Comparison of ENCODE assay signal across 8 cellular contexts in the genomic region with DNA sequence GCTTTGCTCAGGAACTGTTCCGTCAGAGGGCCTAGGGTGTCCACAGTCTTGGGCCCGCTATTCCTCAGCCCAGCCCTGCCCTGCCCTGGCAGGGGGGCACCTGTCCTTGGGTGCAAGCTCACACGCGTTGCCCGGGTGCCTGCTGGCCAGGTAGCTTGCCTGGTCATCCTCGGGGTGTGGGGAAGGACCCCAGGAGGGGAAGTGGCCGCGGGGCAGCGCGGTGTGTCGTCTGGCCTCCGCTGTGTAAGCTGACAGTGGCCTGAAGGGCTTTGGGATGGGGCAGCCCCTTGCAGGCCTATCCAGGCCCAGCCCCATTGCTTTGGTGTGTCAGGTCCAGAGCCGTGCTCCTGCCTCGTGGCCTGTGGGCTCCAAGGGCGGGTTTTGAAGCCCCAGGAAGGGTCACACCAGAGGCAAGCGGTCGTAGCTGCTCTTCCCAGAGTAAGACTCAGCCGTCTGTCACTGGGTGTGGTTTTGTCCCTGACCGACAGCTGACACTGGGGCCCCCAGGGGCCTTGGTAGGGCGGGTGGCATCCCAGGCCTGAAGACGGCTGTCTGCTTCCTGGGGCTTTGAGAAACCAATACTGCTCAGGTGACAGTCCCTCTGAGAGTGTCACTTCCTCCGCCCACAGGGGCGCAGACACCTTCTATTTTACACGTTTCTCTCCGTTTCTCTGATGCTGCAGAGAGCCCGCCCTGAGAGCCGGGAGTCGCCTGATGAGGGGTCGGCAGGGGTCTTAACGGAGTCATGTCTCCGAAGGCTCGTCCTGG.
DNase-seq lines count a peak whose midpoint lies in the region; ATAC-seq and TF ChIP-seq lines count a peak whose summit lies in the region.

No MANE protein-coding gene starts in this region.

- no peaks in the 10 kb centered on the region for H3K27me3 ChIP-seq in colonic mucosa
- no peaks in the 10 kb centered on the region for H3K27me3 ChIP-seq in skeletal muscle tissue (ENCODE audit: control insufficient read depth in 3 of 3, insufficient read depth in 3 of 3, low read length in 3 of 3)

- no peak for TF ChIP-seq CTCF in colonic mucosa (IDR thresholded peaks at IDR 0.05)

- H3K9ac ChIP-seq in colonic mucosa (ENCODE audit: low read depth in 2 of 2, low read length in 2 of 2) (peak overlapping the region; percentile 46 to 74), skeletal muscle tissue (ENCODE audit: low read depth in 1 of 3, low read length in 3 of 3) (peak overlapping the region in 2 of 3 donors; percentile 38 to 50)

- peak; percentile 38 to 60 (median 56) for DNase-seq in activated CD4-positive, CD25-positive, alpha-beta regulatory T cell (lab: John Stamatoyannopoulos, UW)
- DNase-seq in colonic mucosa (peak; percentile 37), DMS79 treated with DMSO at 0.1 percent for 48 hours (lab: John Stamatoyannopoulos, UW) (no peak), AG08396 (ENCODE audit: low spot score) (no peak)

- H3K4me1 ChIP-seq in colonic mucosa (peaks cover 14% of the 10 kb centered on the region), skeletal muscle tissue (ENCODE audit: control insufficient read depth in 3 of 3, insufficient read depth in 3 of 3, low read length in 3 of 3) (peaks cover 36 to 45% (median 36%) of the 10 kb centered on the region in 3 donors)

- no peaks in the 10 kb centered on the region for H3K9me3 ChIP-seq in colonic mucosa
- H3K9me3 ChIP-seq in skeletal muscle tissue (ENCODE audit: control insufficient read depth in 3 of 3, low read length in 3 of 3): no peaks in the 10 kb centered on the region

- intact Hi-C loops in colonic mucosa (cut with DNase I): loop anchor here (5.0 kb wide), 1 partner anchor 58 kb away; no protein-coding TSS in a partner anchor

- H3K27ac ChIP-seq in colonic mucosa (peak overlapping the region; percentile 72), skeletal muscle tissue (ENCODE audit: low read depth, low read length) (peak overlapping the region; percentile 56)

- H3K4me3 ChIP-seq in colonic mucosa: peak overlapping the region; percentile 25
- peak overlapping the region in 2 of 3 donors; percentile 29 to 43 for H3K4me3 ChIP-seq in skeletal muscle tissue (ENCODE audit: low read length in 3 of 3)

- H3K36me3 ChIP-seq in colonic mucosa: no peaks in the 10 kb centered on the region
- H3K36me3 ChIP-seq in skeletal muscle tissue (ENCODE audit: control insufficient read depth in 3 of 3, insufficient read depth in 3 of 3, low read length in 3 of 3): peaks cover 15 to 18% (median 17%) of the 10 kb centered on the region in 3 donors

- ATAC-seq in GM18907 (IDR thresholded peaks at IDR 0.05; ENCODE audit: unreplicated experiment): peak; percentile 64
- ATAC-seq in HG03045 (IDR thresholded peaks at IDR 0.05; ENCODE audit: unreplicated experiment): peak; percentile 77
- no peak for ATAC-seq in SK-N-SH treated with all-trans-retinoic acid at 6 μM for 48 hours

TF ChIP-seq in SK-N-SH treated with all-trans-retinoic acid at 6 μM for 48 hours, 23 proteins besides CTCF, POLR2A, EP300 and RAD21:
- TF ChIP-seq ZNF565 (CRISPR knock-in tag; conservative IDR thresholded peaks at IDR 0.05; ENCODE audit: low read depth): no peak
- no peak for TF ChIP-seq ZNF70 (CRISPR knock-in tag; IDR thresholded peaks at IDR 0.05)
- no peak for TF ChIP-seq TOX (CRISPR knock-in tag; IDR thresholded peaks at IDR 0.05; ENCODE audit: borderline replicate concordance)
- TF ChIP-seq ZNF8 (CRISPR knock-in tag; IDR thresholded peaks at IDR 0.05): no peak
- TF ChIP-seq TCF4 (CRISPR knock-in tag; IDR thresholded peaks at IDR 0.05; ENCODE audit: borderline replicate concordance): no peak
- no peak for TF ChIP-seq OSR1 (CRISPR knock-in tag; IDR thresholded peaks at IDR 0.05)
- TF ChIP-seq ZC3H10 (CRISPR knock-in tag; IDR thresholded peaks at IDR 0.05): no peak
- TF ChIP-seq, protein P1, sequence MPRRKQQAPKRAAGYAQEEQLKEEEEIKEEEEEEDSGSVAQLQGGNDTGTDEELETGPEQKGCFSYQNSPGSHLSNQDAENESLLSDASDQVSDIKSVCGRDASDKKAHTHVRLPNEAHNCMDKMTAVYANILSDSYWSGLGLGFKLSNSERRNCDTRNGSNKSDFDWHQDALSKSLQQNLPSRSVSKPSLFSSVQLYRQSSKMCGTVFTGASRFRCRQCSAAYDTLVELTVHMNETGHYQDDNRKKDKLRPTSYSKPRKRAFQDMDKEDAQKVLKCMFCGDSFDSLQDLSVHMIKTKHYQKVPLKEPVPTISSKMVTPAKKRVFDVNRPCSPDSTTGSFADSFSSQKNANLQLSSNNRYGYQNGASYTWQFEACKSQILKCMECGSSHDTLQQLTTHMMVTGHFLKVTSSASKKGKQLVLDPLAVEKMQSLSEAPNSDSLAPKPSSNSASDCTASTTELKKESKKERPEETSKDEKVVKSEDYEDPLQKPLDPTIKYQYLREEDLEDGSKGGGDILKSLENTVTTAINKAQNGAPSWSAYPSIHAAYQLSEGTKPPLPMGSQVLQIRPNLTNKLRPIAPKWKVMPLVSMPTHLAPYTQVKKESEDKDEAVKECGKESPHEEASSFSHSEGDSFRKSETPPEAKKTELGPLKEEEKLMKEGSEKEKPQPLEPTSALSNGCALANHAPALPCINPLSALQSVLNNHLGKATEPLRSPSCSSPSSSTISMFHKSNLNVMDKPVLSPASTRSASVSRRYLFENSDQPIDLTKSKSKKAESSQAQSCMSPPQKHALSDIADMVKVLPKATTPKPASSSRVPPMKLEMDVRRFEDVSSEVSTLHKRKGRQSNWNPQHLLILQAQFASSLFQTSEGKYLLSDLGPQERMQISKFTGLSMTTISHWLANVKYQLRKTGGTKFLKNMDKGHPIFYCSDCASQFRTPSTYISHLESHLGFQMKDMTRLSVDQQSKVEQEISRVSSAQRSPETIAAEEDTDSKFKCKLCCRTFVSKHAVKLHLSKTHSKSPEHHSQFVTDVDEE (CRISPR knock-in tag; IDR thresholded peaks at IDR 0.05): no peak
- no peak for TF ChIP-seq GLIS3 (CRISPR knock-in tag; IDR thresholded peaks at IDR 0.05)
- TF ChIP-seq, protein P2, sequence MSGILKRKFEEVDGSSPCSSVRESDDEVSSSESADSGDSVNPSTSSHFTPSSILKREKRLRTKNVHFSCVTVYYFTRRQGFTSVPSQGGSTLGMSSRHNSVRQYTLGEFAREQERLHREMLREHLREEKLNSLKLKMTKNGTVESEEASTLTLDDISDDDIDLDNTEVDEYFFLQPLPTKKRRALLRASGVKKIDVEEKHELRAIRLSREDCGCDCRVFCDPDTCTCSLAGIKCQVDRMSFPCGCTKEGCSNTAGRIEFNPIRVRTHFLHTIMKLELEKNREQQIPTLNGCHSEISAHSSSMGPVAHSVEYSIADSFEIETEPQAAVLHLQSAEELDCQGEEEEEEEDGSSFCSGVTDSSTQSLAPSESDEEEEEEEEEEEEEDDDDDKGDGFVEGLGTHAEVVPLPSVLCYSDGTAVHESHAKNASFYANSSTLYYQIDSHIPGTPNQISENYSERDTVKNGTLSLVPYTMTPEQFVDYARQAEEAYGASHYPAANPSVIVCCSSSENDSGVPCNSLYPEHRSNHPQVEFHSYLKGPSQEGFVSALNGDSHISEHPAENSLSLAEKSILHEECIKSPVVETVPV (CRISPR knock-in tag; IDR thresholded peaks at IDR 0.05): no peak
- TF ChIP-seq ESRRG (CRISPR knock-in tag; IDR thresholded peaks at IDR 0.05): no peak
- no peak for TF ChIP-seq ISL1 (CRISPR knock-in tag; IDR thresholded peaks at IDR 0.05)
- TF ChIP-seq, protein P3, sequence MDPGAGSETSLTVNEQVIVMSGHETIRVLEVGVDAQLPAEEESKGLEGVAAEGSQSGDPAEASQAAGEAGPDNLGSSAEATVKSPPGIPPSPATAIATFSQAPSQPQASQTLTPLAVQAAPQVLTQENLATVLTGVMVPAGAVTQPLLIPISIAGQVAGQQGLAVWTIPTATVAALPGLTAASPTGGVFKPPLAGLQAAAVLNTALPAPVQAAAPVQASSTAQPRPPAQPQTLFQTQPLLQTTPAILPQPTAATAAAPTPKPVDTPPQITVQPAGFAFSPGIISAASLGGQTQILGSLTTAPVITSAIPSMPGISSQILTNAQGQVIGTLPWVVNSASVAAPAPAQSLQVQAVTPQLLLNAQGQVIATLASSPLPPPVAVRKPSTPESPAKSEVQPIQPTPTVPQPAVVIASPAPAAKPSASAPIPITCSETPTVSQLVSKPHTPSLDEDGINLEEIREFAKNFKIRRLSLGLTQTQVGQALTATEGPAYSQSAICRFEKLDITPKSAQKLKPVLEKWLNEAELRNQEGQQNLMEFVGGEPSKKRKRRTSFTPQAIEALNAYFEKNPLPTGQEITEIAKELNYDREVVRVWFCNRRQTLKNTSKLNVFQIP (CRISPR knock-in tag; IDR thresholded peaks at IDR 0.05; ENCODE audit: borderline replicate concordance, low read depth): no peak
- TF ChIP-seq, protein P4, sequence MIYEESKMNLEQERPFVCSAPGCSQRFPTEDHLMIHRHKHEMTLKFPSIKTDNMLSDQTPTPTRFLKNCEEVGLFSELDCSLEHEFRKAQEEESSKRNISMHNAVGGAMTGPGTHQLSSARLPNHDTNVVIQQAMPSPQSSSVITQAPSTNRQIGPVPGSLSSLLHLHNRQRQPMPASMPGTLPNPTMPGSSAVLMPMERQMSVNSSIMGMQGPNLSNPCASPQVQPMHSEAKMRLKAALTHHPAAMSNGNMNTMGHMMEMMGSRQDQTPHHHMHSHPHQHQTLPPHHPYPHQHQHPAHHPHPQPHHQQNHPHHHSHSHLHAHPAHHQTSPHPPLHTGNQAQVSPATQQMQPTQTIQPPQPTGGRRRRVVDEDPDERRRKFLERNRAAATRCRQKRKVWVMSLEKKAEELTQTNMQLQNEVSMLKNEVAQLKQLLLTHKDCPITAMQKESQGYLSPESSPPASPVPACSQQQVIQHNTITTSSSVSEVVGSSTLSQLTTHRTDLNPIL (CRISPR knock-in tag; IDR thresholded peaks at IDR 0.05; ENCODE audit: low read depth): no peak
- TF ChIP-seq, protein P5, sequence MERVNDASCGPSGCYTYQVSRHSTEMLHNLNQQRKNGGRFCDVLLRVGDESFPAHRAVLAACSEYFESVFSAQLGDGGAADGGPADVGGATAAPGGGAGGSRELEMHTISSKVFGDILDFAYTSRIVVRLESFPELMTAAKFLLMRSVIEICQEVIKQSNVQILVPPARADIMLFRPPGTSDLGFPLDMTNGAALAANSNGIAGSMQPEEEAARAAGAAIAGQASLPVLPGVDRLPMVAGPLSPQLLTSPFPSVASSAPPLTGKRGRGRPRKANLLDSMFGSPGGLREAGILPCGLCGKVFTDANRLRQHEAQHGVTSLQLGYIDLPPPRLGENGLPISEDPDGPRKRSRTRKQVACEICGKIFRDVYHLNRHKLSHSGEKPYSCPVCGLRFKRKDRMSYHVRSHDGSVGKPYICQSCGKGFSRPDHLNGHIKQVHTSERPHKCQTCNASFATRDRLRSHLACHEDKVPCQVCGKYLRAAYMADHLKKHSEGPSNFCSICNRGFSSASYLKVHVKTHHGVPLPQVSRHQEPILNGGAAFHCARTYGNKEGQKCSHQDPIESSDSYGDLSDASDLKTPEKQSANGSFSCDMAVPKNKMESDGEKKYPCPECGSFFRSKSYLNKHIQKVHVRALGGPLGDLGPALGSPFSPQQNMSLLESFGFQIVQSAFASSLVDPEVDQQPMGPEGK (CRISPR knock-in tag; IDR thresholded peaks at IDR 0.05; ENCODE audit: borderline replicate concordance): no peak
- no peak for TF ChIP-seq SNAI2 (CRISPR knock-in tag; IDR thresholded peaks at IDR 0.05)
- TF ChIP-seq CSDC2 (CRISPR knock-in tag; IDR thresholded peaks at IDR 0.05): no peak
TF ChIP-seq in SK-N-SH treated with all-trans-retinoic acid at 6 μM for 48 hours: peak in this region for 0.

Comparison
In these comparisons a context has a peak if more than half of its experiments do, and no peak if none do; other contexts are left out.
1. DNase-seq: peak in activated CD4-positive, CD25-positive, alpha-beta regulatory T cell (4 of 4) and colonic mucosa (single experiment); none in DMS79 treated with DMSO at 0.1 percent for 48 hours (single experiment) and AG08396 (single experiment).